ENCODE assay signal across 8 cellular contexts in the genomic region with DNA sequence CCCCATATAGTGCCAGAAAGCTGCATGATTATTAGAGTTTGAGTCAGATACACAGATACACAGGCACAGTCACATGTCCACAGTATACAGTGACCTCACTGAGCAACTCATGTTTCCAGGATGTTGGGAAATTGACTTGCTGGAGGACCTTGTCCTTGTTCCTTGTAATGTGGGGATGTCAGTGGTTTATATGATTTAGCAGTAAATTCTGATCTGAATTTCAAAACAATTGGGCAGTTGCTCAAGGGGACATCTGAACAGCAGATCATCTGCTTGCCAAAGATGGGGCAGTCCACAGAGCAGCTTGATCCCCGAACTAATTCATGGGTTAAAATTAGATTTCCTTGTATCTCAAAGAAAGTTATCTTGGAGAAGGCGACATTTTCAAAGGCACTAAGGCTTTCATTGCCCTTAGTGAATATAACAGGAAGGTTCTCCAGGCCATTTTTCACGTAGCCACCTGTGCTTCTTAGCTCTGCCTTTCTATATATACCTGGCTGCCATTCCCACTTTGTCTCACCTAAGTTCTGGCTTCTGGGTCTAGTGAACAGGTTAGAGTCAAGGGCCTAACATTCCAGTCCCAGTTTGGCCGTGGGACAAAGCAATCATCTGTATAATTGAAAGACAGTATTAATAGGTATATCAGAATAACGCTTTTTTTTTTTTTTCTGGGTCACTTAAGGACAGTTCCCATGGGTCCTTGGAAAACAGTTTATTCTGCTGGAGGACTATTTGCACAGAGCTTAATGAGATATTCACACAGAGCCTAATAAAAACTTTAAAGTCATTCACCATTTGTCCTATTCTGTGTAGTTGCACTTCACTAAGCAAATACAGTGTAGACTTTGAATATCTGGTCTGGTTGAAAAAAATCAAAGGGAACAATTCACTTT.
DNase-seq lines count a peak whose midpoint lies in the region; ATAC-seq and TF ChIP-seq lines count a peak whose summit lies in the region.

No MANE protein-coding gene starts in this region.

- DNase-seq in ACHN: peak; percentile 19
- peak; percentile 7 to 14 for DNase-seq in Kasumi-1 (lab: John Stamatoyannopoulos, UW)
- DNase-seq in brain microvascular endothelial cell: peak; percentile 88
- DNase-seq in lower leg skin (ENCODE audit: low spot score in 2 of 2): peak; percentile 81 to 85
- no peak for DNase-seq in nephron progenitor cell
- DNase-seq in NCI-H1436 treated with DMSO at 0.1 percent for 48 hours (lab: John Stamatoyannopoulos, UW): no peak
- DNase-seq in NCI-H446 treated with DMSO at 0.1 percent for 48 hours (lab: John Stamatoyannopoulos, UW): no peak

- intact Hi-C loops in lower leg skin (cut with DNase I; ENCODE audit: low total_unique reads): no loop called here

- H3K27me3 Mint-ChIP-seq in nephron progenitor cell (ENCODE audit: low read depth, poor library complexity): peaks cover 3% of the 10 kb centered on the region

- no peak for ATAC-seq in HG03139 (IDR thresholded peaks at IDR 0.05; ENCODE audit: unreplicated experiment)

- TF ChIP-seq POLR2A in lower leg skin (IDR thresholded peaks at IDR 0.05): no peak

- H3K36me3 Mint-ChIP-seq in nephron progenitor cell (ENCODE audit: low read depth): peaks cover 2% of the 10 kb centered on the region

- in situ Hi-C loops in ACHN (cut with HindIII; ENCODE audit: low pct_ligation_motif_present, low pct_unique_long_range_greater_than_20kb, low sequenced_read_pairs) (no loop called here), brain microvascular endothelial cell (cut with HindIII; ENCODE audit: low pct_ligation_motif_present, low sequenced_read_pairs) (no loop called here)

- no peak overlapping the region for H3K4me3 ChIP-seq in brain microvascular endothelial cell (ENCODE audit: low read depth, low read length)
- no peak overlapping the region for H3K4me3 ChIP-seq in lower leg skin (ENCODE audit: low read depth, poor library complexity, severe bottlenecking)

- TF ChIP-seq CTCF in brain microvascular endothelial cell (IDR thresholded peaks at IDR 0.05; ENCODE audit: low read depth, low read length, missing control alignments) (no peak), lower leg skin (IDR thresholded peaks at IDR 0.05) (no peak), nephron progenitor cell (IDR thresholded peaks at IDR 0.05) (no peak)

- no peaks in the 10 kb centered on the region for H3K36me3 ChIP-seq in brain microvascular endothelial cell (replicated peaks)

- H3K4me1 Mint-ChIP-seq in nephron progenitor cell: peaks cover 12% of the 10 kb centered on the region

- no peak overlapping the region for H3K27ac Mint-ChIP-seq in nephron progenitor cell

- H3K9me3 Mint-ChIP-seq in nephron progenitor cell: no peaks in the 10 kb centered on the region

- H3K27ac ChIP-seq in brain microvascular endothelial cell: peak overlapping the region; percentile 74

- H3K27me3 ChIP-seq in brain microvascular endothelial cell (replicated peaks): no peaks in the 10 kb centered on the region

- H3K4me3 Mint-ChIP-seq in nephron progenitor cell: no peak overlapping the region

- WGBS in lower leg skin, 2 donors: 72 to 75% methylated on average over 5 of the region's 5 CpGs

Comparison
In these comparisons a context has a peak if more than half of its experiments do, and no peak if none do; other contexts are left out.
1. DNase-seq: peak in ACHN (single experiment), Kasumi-1 (2 of 2), brain microvascular endothelial cell (single experiment) and lower leg skin (2 of 2); none in nephron progenitor cell (single experiment), NCI-H1436 treated with DMSO at 0.1 percent for 48 hours (single experiment) and NCI-H446 treated with DMSO at 0.1 percent for 48 hours (single experiment).